12 cellular contexts compared by ENCODE assay signal in genomic region chr18:23958036-23958435, GRCh38. TPM values are rescaled to one million over a fixed set of nuclear protein-coding genes. Genes with fewer than 3 reads are reported as not detected.
A peak's percentile ranks its signal among the peaks of the same experiment; 100 is the strongest.
DNase-seq lines count a peak whose midpoint lies in the region; ATAC-seq and TF ChIP-seq lines count a peak whose summit lies in the region.
"Had no signal": no experiment of that assay in that cellular context is flagged by ENCODE, and none has a peak within 500 bp of the region (broad histone marks: within the 10 kb centered on the region; RNA-seq: fewer than 3 reads in every experiment).

No MANE protein-coding gene starts in this region.

- H3K79me2 ChIP-seq in PC-9 (ENCODE audit: low read depth), result no peaks in the 10 kb centered on the region

- H3K4me1 ChIP-seq in esophagus muscularis mucosa (peaks cover 9 to 34% (median 29%) of the 10 kb centered on the region in 4 donors), stomach (peaks cover 0 to 22% (median 4%) of the 10 kb centered on the region in 4 donors), PC-9 (replicated peaks; ENCODE audit: insufficient read depth) (no peaks in the 10 kb centered on the region)
- H3K4me1 ChIP-seq: BE2C, Peyer's patch had no signal

- no TSS peak for BruUV-seq in PC-9 (replicated peaks; lab: Mats Ljungman, UMichigan)

- no peaks in the 10 kb centered on the region for H4K20me1 ChIP-seq in PC-9 (ENCODE audit: insufficient read depth)

- no peak overlapping the region for H3K4me2 ChIP-seq in PC-9

- H2AFZ ChIP-seq in PC-9, result no peak overlapping the region

- H3K9me2 ChIP-seq in PC-9 (ENCODE audit: insufficient read depth), result no peaks in the 10 kb centered on the region

- CTCF ChIA-PET in PC-9 (lab: Charles Lee), result no interaction called here

- 10% methylated on average over 10 of the region's 10 CpGs for WGBS in esophagus muscularis mucosa
- 26 to 59% (median 46%) methylated on average over 10 of the region's 10 CpGs for WGBS in stomach, 5 donors

- POLR2A ChIA-PET in PC-9 (lab: Charles Lee; ENCODE audit: unreplicated experiment), result no interaction called here

- TF ChIP-seq CTCF in esophagus muscularis mucosa (IDR thresholded peaks at IDR 0.05) (no peak), stomach (IDR thresholded peaks at IDR 0.05) (no peak), PC-9 (conservative IDR thresholded peaks at IDR 0.05) (no peak)

- intact Hi-C loops in esophagus muscularis mucosa (cut with DNase I) (loop anchor here (10.0 kb wide), 1 partner anchor 57 kb away; the partner anchor contains the start of gene TTC39C), stomach (cut with DNase I; ENCODE audit: low total_unique reads) (no loop called here), PC-9 (cut with micrococcal nuclease; ENCODE audit: unreplicated experiment) (no loop called here)

- H3K36me3 ChIP-seq in MG63, result peaks cover 3% of the 10 kb centered on the region; the same call in 1 of the 2 replicates
- H3K36me3 ChIP-seq in esophagus muscularis mucosa, result peaks cover 0 to under 1% (median 0%) of the 10 kb centered on the region in 4 donors
- H3K36me3 ChIP-seq in stomach, result peaks cover 0 to 10% (median 3%) of the 10 kb centered on the region in 4 donors
- no peaks in the 10 kb centered on the region for H3K36me3 ChIP-seq in PC-9 (ENCODE audit: low read depth)
- H3K36me3 ChIP-seq: BE2C had no signal

- no peak for TF ChIP-seq POLR2A in esophagus muscularis mucosa (IDR thresholded peaks at IDR 0.05; ENCODE audit: low read depth)
- TF ChIP-seq POLR2A in stomach (IDR thresholded peaks at IDR 0.05), result no peak

- TF ChIP-seq EP300 in esophagus muscularis mucosa (IDR thresholded peaks at IDR 0.05) (no peak), stomach (IDR thresholded peaks at IDR 0.05) (no peak)

- DNase-seq in MG63 (peak; percentile 79), esophagus muscularis mucosa (ENCODE audit: extremely low spot score) (no peak), left lobe of liver (ENCODE audit: low spot score) (peak; percentile 88), stomach (peak; percentile 71), NCI-H82 (lab: John Stamatoyannopoulos, UW) (no peak), PC-9 (no peak)
- no peak for DNase-seq in activated CD4-positive, CD25-positive, alpha-beta regulatory T cell (lab: John Stamatoyannopoulos, UW)
- DNase-seq: activated naive CD8-positive, alpha-beta T cell treated with anti-CD3 and anti-CD28 coated beads for 36 hours; BE2C; stimulated activated CD4-positive, alpha-beta T cell treated with anti-CD3 and anti-CD28 coated beads, Interleukin-12 subunit alpha, Interleukin-12 subunit beta, amount 100 ng/mL, for 4 hours had no signal

- H3K9me3 ChIP-seq in MG63 (no peaks in the 10 kb centered on the region), esophagus muscularis mucosa (no peaks in the 10 kb centered on the region), stomach (no peaks in the 10 kb centered on the region), PC-9 (ENCODE audit: insufficient read depth, low read depth) (no peaks in the 10 kb centered on the region)
- H3K9me3 ChIP-seq: BE2C, Peyer's patch had no signal

- H3F3A ChIP-seq in PC-9 (ENCODE audit: insufficient read depth, low read depth), result no peaks in the 10 kb centered on the region

- H3K4me3 ChIP-seq in MG63 (no peak overlapping the region), esophagus muscularis mucosa (no peak overlapping the region), stomach (no peak overlapping the region), PC-9 (no peak overlapping the region)
- H3K4me3 ChIP-seq: Peyer's patch had no signal

- no peaks in the 10 kb centered on the region for H3K27me3 ChIP-seq in MG63
- H3K27me3 ChIP-seq in esophagus muscularis mucosa, result no peaks in the 10 kb centered on the region
- H3K27me3 ChIP-seq in stomach, result no peaks in the 10 kb centered on the region
- no peaks in the 10 kb centered on the region for H3K27me3 ChIP-seq in PC-9 (ENCODE audit: insufficient read depth, low read depth)
- H3K27me3 ChIP-seq: BE2C, Peyer's patch had no signal

- ATAC-seq in left lobe of liver (peak; percentile 100), GM19328 (IDR thresholded peaks at IDR 0.05; ENCODE audit: unreplicated experiment) (no peak)

- H3K27ac ChIP-seq in esophagus muscularis mucosa (replicated peaks in 1 of 4) (peak overlapping the region; percentile 67 to 81 (median 76)), stomach (peak overlapping the region in 2 of 5 donors; percentile 42 to 70), PC-9 (no peak overlapping the region)
- H3K27ac ChIP-seq: Peyer's patch had no signal

RNA-seq across cellular contexts. Expression of gene TTC39C, which starts 56.5 kb away (rescaled TPM):
- total RNA-seq in MG63 (2014; rRNA removed; shearing (Covaris generic); ENCODE audit: low replicate concordance), result 4.2 and 4.3 TPM in 2 replicates
- total RNA-seq in esophagus muscularis mucosa (10 to 100 TPM; 32.3 to 45.4 (median 34.8) TPM), left lobe of liver (133 TPM), stomach (10 to 100 TPM in 4 of 5 donors, 1 to 10 TPM in 1; 1.8 to 42.0 (median 29.0) TPM), PC-9 (2021) (13.0 and 15.3 TPM in 2 replicates)
- polyA plus RNA-seq in stomach, result 10 to 100 TPM; 10.8 to 19.3 (median 12.7) TPM

Comparison
In these comparisons a context has a peak if more than half of its experiments do, and no peak if none do; other contexts are left out.
1. DNase-seq: peak in MG63 (single experiment), left lobe of liver (single experiment) and stomach (single experiment); none in esophagus muscularis mucosa (single experiment), NCI-H82 (single experiment), PC-9 (0 of 2) and activated CD4-positive, CD25-positive, alpha-beta regulatory T cell (0 of 4).